In the genomic region with DNA sequence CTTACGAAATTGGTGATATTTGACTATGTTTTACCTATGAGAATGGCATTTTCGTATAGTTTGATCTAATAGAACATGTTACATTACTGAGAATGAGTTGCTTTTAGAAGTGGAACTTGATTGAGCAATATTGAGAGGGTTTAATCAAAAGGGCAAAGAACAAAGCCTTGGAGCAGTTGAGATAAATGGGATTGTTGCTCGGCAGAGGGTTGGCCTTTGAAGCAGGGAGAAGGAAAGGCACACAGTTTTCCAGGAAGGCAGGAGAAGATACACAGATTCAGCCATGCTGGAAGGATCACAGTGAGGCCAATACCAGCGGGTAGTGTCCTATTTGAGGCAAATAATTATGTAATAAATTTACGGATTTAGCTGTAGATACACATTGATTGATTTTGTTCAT, we compare ENCODE assay signal across 23 cellular contexts.
"Had no signal": no experiment of that assay in that cellular context is flagged by ENCODE, and none has a peak within 500 bp of the region (broad histone marks: within the 10 kb centered on the region; RNA-seq: fewer than 3 reads in every experiment).

No MANE protein-coding gene starts in this region.

- H3K9me3 Mint-ChIP-seq: activated B cell treated with CpG ODN at 0.5 μM for 24 hours; dendritic cell treated with granulocyte-macrophage colony-stimulating factor and Interleukin-4, amounts not matched to agents 40 ng/mL and 50 ng/mL, for 4 days; memory B cell; naive B cell had no signal

- H3K27ac ChIP-seq: cardiac muscle cell, spleen, upper lobe of right lung had no signal

- H3K36me3 ChIP-seq: cardiac muscle cell, upper lobe of right lung had no signal

- H3K4me3 Mint-ChIP-seq: activated B cell treated with CpG ODN at 0.5 μM for 24 hours; activated CD4-positive, alpha-beta T cell treated with anti-CD3 and anti-CD28 coated beads for 36 hours; activated T-cell treated with anti-CD3 and anti-CD28 coated beads, Interleukin-2, amount 50 U/mL, for 24 hours; dendritic cell treated with granulocyte-macrophage colony-stimulating factor and Interleukin-4, amounts not matched to agents 40 ng/mL and 50 ng/mL, for 4 days; memory B cell; naive B cell; neural crest cell; T-helper 17 cell had no signal

- H3K4me3 ChIP-seq: cardiac muscle cell, spleen, upper lobe of right lung had no signal

- DNase-seq: activated B cell treated with CpG ODN at 0.5 μM for 24 hours; activated CD4-positive, alpha-beta T cell treated with anti-CD3 and anti-CD28 coated beads for 36 hours; activated CD4-positive, alpha-beta T cell treated with anti-CD3 and anti-CD28 coated beads, Interleukin-2, amount 50 U/mL, for 4 hours; activated CD8-positive, alpha-beta memory T cell treated with anti-CD3 and anti-CD28 coated beads for 24 hours; activated CD8-positive, alpha-beta memory T cell treated with anti-CD3 and anti-CD28 coated beads, Interleukin-2, amount 50 U/mL, for 4 hours; activated naive CD4-positive, alpha-beta T cell treated with Interleukin-2 at 50 U/mL for 16 hours; activated T-cell treated with anti-CD3 and anti-CD28 coated beads, Interleukin-2, amount 50 U/mL, for 24 hours; effector memory CD4-positive, alpha-beta T cell; foreskin melanocyte; glutamatergic neuron; hippocampal formation; kidney glomerular epithelial cell; left ventricle myocardium superior; naive B cell; spleen; stimulated activated CD4-positive, alpha-beta T cell treated with anti-CD3 and anti-CD28 coated beads, Interleukin-4, amount 100 ng/mL, for 1 hour; stimulated activated naive CD4-positive, alpha-beta T cell treated with Interleukin-2 at 50 U/mL for 16 hours; T-helper 17 cell; upper lobe of right lung had no signal

- H3K27me3 ChIP-seq: cardiac muscle cell, spleen, upper lobe of right lung had no signal

- H3K9me3 ChIP-seq: spleen, upper lobe of right lung had no signal

- H3K27me3 Mint-ChIP-seq: activated B cell treated with CpG ODN at 0.5 μM for 24 hours; activated CD4-positive, alpha-beta T cell treated with anti-CD3 and anti-CD28 coated beads for 36 hours; activated T-cell treated with anti-CD3 and anti-CD28 coated beads, Interleukin-2, amount 50 U/mL, for 24 hours; dendritic cell treated with granulocyte-macrophage colony-stimulating factor and Interleukin-4, amounts not matched to agents 40 ng/mL and 50 ng/mL, for 4 days; memory B cell; naive B cell; T-helper 17 cell had no signal

- H3K27ac Mint-ChIP-seq: activated B cell treated with CpG ODN at 0.5 μM for 24 hours; activated CD4-positive, alpha-beta T cell treated with anti-CD3 and anti-CD28 coated beads for 36 hours; activated T-cell treated with anti-CD3 and anti-CD28 coated beads, Interleukin-2, amount 50 U/mL, for 24 hours; dendritic cell treated with granulocyte-macrophage colony-stimulating factor and Interleukin-4, amounts not matched to agents 40 ng/mL and 50 ng/mL, for 4 days; memory B cell; T-helper 17 cell had no signal
